Comparison of ENCODE assay signal across 16 cellular contexts in genomic region chr1:6035719-6036118, GRCh38. TPM values are rescaled to one million over a fixed set of nuclear protein-coding genes. Genes with fewer than 3 reads are reported as not detected.
A peak's percentile ranks its signal among the peaks of the same experiment; 100 is the strongest.
DNase-seq lines count a peak whose midpoint lies in the region; ATAC-seq and TF ChIP-seq lines count a peak whose summit lies in the region.
"Had no signal": no experiment of that assay in that cellular context is flagged by ENCODE, and none has a peak within 500 bp of the region (broad histone marks: within the 10 kb centered on the region; RNA-seq: fewer than 3 reads in every experiment).

No MANE protein-coding gene starts in this region.

- POLR2A ChIA-PET in T-cell (lab: Charles Lee) = interaction anchor here in 1 of 2 donors (0.6 kb wide), 1 partner anchor 68 kb away, joined by 4 read pairs; no protein-coding TSS in a partner anchor

- H3K36me3 Mint-ChIP-seq in activated naive CD4-positive, alpha-beta T cell treated with anti-CD3 and anti-CD28 coated beads, Interleukin-2, amount 50 U/mL, for 72 hours = peaks cover 11 to 13% of the 10 kb centered on the region in 2 donors
- peaks cover 22% of the 10 kb centered on the region for H3K36me3 Mint-ChIP-seq in T-cell
- H3K36me3 Mint-ChIP-seq: type B pancreatic cell had no signal

- H3K4me1 Mint-ChIP-seq in T-cell = peaks cover 61 to 76% (median 68%) of the 10 kb centered on the region in 3 donors

- H3K27ac Mint-ChIP-seq in activated naive CD4-positive, alpha-beta T cell treated with anti-CD3 and anti-CD28 coated beads, Interleukin-2, amount 50 U/mL, for 72 hours = peak overlapping the region; percentile 40 to 88
- H3K27ac Mint-ChIP-seq in T-cell = peak overlapping the region in 1 of 2 donors; percentile 75
- H3K27ac Mint-ChIP-seq: type B pancreatic cell had no signal

- DNase-seq in activated naive CD4-positive, alpha-beta T cell treated with anti-CD3 and anti-CD28 coated beads, Interleukin-2, amount 50 U/mL, for 72 hours (ENCODE audit: low spot score in 2 of 2) = no peak
- no peak for DNase-seq in activated naive CD4-positive, alpha-beta T cell (lab: John Stamatoyannopoulos, UW)
- DNase-seq in NB4 (ENCODE audit: low read depth) (no peak), choroid plexus epithelial cell (ENCODE audit: low read depth) (no peak), erythroblast (lab: John Stamatoyannopoulos, UW) (no peak), T-cell (no peak), COR-L47 (lab: John Stamatoyannopoulos, UW) (no peak), A172 (ENCODE audit: low spot score) (no peak)
- DNase-seq: activated CD4-positive, alpha-beta T cell treated with anti-CD3 and anti-CD28 coated beads, Interleukin-2, amount 50 U/mL, for 48 hours; activated naive CD4-positive, alpha-beta T cell treated with anti-CD3 and anti-CD28 coated beads for 36 hours; Calu3; heart left ventricle; Karpas-422; left colon had no signal

- TF ChIP-seq CTCF in NB4 (IDR thresholded peaks at IDR 0.05; ENCODE audit: low read depth, low read length) = peak; percentile 27
- TF ChIP-seq CTCF in choroid plexus epithelial cell (conservative IDR thresholded peaks at IDR 0.05; ENCODE audit: low read depth, low read length) = peak; percentile 39

- H3K4me3 ChIP-seq in NB4 (ENCODE audit: low read depth, low read length) = no peak overlapping the region
- no peak overlapping the region for H3K4me3 ChIP-seq in choroid plexus epithelial cell (ENCODE audit: low read depth, low read length)
- H3K4me3 ChIP-seq: HAP-1, heart left ventricle had no signal

- TF ChIP-seq POLR2A in NB4 (IDR thresholded peaks at IDR 0.05; ENCODE audit: extremely low read depth, insufficient read length) = no peak
- TF ChIP-seq POLR2A in erythroblast (IDR thresholded peaks at IDR 0.05; ENCODE audit: low read length) = no peak

- no peak for ATAC-seq in activated naive CD4-positive, alpha-beta T cell treated with anti-CD3 and anti-CD28 coated beads, Interleukin-2, amount 50 U/mL, for 72 hours
- ATAC-seq in T-cell (replicated peaks in 1 of 4) = no peak
- ATAC-seq: left colon had no signal

- no peaks in the 10 kb centered on the region for H3K9me3 Mint-ChIP-seq in activated naive CD4-positive, alpha-beta T cell treated with anti-CD3 and anti-CD28 coated beads, Interleukin-2, amount 50 U/mL, for 72 hours
- no peaks in the 10 kb centered on the region for H3K9me3 Mint-ChIP-seq in T-cell
- H3K9me3 Mint-ChIP-seq: activated naive CD4-positive, alpha-beta T cell treated with anti-CD3 and anti-CD28 coated beads for 36 hours; type B pancreatic cell had no signal

- H3K27me3 Mint-ChIP-seq in T-cell = no peaks in the 10 kb centered on the region

- no peak overlapping the region for H3K4me3 Mint-ChIP-seq in T-cell
- H3K4me3 Mint-ChIP-seq: activated naive CD4-positive, alpha-beta T cell treated with anti-CD3 and anti-CD28 coated beads for 36 hours; type B pancreatic cell had no signal

- CTCF ChIA-PET in T-cell (lab: Charles Lee) = interaction anchor here (0.6 kb wide), 2 partner anchors 103 to 648 kb away, joined by 3 to 6 read pairs; no protein-coding TSS in a partner anchor

RNA-seq across cellular contexts. Expression of gene KCNAB2, which starts 10.0 kb away (rescaled TPM):
- 100 to 1,000 TPM; 214 to 334 TPM for total RNA-seq in activated naive CD4-positive, alpha-beta T cell treated with anti-CD3 and anti-CD28 coated beads, Interleukin-2, amount 50 U/mL, for 72 hours
- total RNA-seq in T-cell = 100 to 1,000 TPM; 181 to 270 (median 252) TPM
- 4.7 and 14.4 TPM in 2 replicates for total RNA-seq in A172 (2014; rRNA removed; shearing (Covaris generic))

RNA-seq across cellular contexts. Expression of gene NPHP4, which starts 43.5 kb away (rescaled TPM):
- total RNA-seq in activated naive CD4-positive, alpha-beta T cell treated with anti-CD3 and anti-CD28 coated beads, Interleukin-2, amount 50 U/mL, for 72 hours = 10 to 100 TPM in 1 of 2 donors, 1 to 10 TPM in 1; 10.0 to 22.5 TPM
- 10 to 100 TPM in 1 of 5 donors, 1 to 10 TPM in 4; 9.0 to 10.5 (median 9.8) TPM for total RNA-seq in T-cell
- 1.9 and 3.5 TPM in 2 replicates for total RNA-seq in A172 (2014; rRNA removed; shearing (Covaris generic))

Comparison
In these comparisons a context has a peak if more than half of its experiments do, and no peak if none do; other contexts are left out.
1. RNA of gene KCNAB2, which starts 10.0 kb away (total RNA-seq): 214 to 334 TPM in activated naive CD4-positive, alpha-beta T cell treated with anti-CD3 and anti-CD28 coated beads, Interleukin-2, amount 50 U/mL, for 72 hours and 181 to 270 TPM in T-cell; 4.7 to 14.4 TPM in A172; every median in the first group is over 10 times any median in the second.